ENCODE assay signal across 8 cellular contexts in the genomic region with DNA sequence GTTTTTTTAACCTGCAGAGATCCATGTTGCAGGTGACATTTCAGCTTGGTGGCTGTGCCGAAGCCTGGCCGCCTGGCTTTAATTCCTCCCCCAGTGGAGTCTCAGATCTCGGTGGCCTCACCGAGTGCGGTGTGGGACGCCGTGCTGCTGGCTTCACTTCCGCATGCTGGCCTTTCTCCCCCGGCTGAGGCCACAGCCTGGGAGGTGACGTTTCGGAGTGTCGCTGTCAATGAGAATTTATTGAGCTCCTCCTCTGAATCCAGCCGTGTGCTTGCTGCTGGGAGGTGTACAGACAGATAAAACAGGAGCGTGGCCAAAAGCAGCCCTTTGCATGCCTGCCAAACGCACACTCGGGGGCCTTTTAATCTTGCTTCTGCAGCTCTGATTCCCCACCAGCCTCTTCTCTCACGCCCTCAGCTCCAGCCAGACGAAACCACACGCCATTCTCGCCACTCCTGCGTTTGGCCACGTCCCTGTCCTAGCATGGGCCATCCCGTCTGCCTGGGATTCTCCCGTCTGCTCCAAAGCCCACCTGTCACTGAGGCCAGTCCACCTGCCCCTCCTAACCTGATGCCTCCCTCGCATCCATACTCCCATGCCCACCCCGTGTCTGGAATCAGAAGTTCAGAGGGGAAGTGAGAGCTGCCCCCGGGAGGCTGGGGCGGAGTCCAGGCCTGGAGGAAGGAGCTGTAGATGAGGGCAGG. TPM values are rescaled to one million over a fixed set of nuclear protein-coding genes. Genes with fewer than 3 reads are reported as not detected.
DNase-seq lines count a peak whose midpoint lies in the region; ATAC-seq and TF ChIP-seq lines count a peak whose summit lies in the region.

No MANE protein-coding gene starts in this region.

- H3K27me3 Mint-ChIP-seq in CD4-positive, alpha-beta T cell, result peaks cover 23% of the 10 kb centered on the region

- no peaks in the 10 kb centered on the region for H3K36me3 Mint-ChIP-seq in CD4-positive, alpha-beta T cell (ENCODE audit: low read depth)

- no peak for TF ChIP-seq CTCF in CD4-positive, alpha-beta T cell (IDR thresholded peaks at IDR 0.05)

- peaks cover 7% of the 10 kb centered on the region for H3K27me3 ChIP-seq in CD4-positive, alpha-beta T cell (ENCODE audit: control insufficient read depth, insufficient read depth, low read length)

- CTCF ChIA-PET in CD4-positive, alpha-beta T cell (lab: Charles Lee), result interaction anchor here (0.6 to 3.6 kb wide), 20 partner anchors 11 to 371 kb away, joined by 3 to 38 read pairs (median 4); no protein-coding TSS in a partner anchor

- no peak for ATAC-seq in CD4-positive, alpha-beta T cell (ENCODE audit: poor library complexity)
- peak; percentile 18 for ATAC-seq in GM21717 (IDR thresholded peaks at IDR 0.05; ENCODE audit: unreplicated experiment)
- peak; percentile 6 for ATAC-seq in Right ventricle myocardium superior (ENCODE audit: poor library complexity)
- no peak for ATAC-seq in HG02588 (IDR thresholded peaks at IDR 0.05; ENCODE audit: unreplicated experiment)

- DNase-seq in CD4-positive, alpha-beta T cell, result no peak
- DNase-seq in RPMI8226, result peak; percentile 82
- DNase-seq in Right ventricle myocardium superior, result peak; percentile 82
- DNase-seq in stimulated activated CD8-positive, alpha-beta memory T cell treated with anti-CD3 and anti-CD28 coated beads, Interleukin-4, amount 100 ng/mL, for 48 hours, result peak; percentile 53
- no peak for DNase-seq in foreskin melanocyte
- DNase-seq in iPS-NIHi7 (ENCODE audit: extremely low spot score), result no peak

- H3K9me3 ChIP-seq in CD4-positive, alpha-beta T cell (ENCODE audit: control insufficient read depth, low read length), result no peaks in the 10 kb centered on the region

- POLR2A ChIA-PET in CD4-positive, alpha-beta T cell (lab: Charles Lee), result interaction anchor here (0.6 to 2.8 kb wide), 9 partner anchors 11 to 512 kb away, joined by 3 to 14 read pairs (median 5); no protein-coding TSS in a partner anchor

- no peak overlapping the region for H3K27ac Mint-ChIP-seq in CD4-positive, alpha-beta T cell

- peaks cover 27% of the 10 kb centered on the region for H3K4me1 Mint-ChIP-seq in CD4-positive, alpha-beta T cell (ENCODE audit: low read depth)

- peak overlapping the region; percentile 84 for H3K4me3 Mint-ChIP-seq in CD4-positive, alpha-beta T cell

- no peak overlapping the region for H3K27ac ChIP-seq in CD4-positive, alpha-beta T cell (ENCODE audit: low read depth, low read length)

- no peaks in the 10 kb centered on the region for H3K9me3 Mint-ChIP-seq in CD4-positive, alpha-beta T cell

- intact Hi-C loops in CD4-positive, alpha-beta T cell (cut with DNase I, micrococcal nuclease), result loop anchor here in 1 of 2 experiments (10.0 kb wide), 1 partner anchor 342 kb away; no protein-coding TSS in a partner anchor
- intact Hi-C loops in Right ventricle myocardium superior (cut with DNase I), result no loop called here

RNA-seq across cellular contexts. Expression of a gene that starts 3.6 kb away (rescaled TPM):
- 10 to 100 TPM; 11.7 to 13.7 TPM for total RNA-seq in CD4-positive, alpha-beta T cell
- 30.3 TPM for total RNA-seq in Right ventricle myocardium superior

Comparison
In these comparisons a context has a peak if more than half of its experiments do, and no peak if none do; other contexts are left out.
1. ATAC-seq: peak in GM21717 (single experiment) and Right ventricle myocardium superior (single experiment); none in CD4-positive, alpha-beta T cell (single experiment) and HG02588 (single experiment).
2. DNase-seq: peak in RPMI8226 (single experiment), Right ventricle myocardium superior (single experiment) and stimulated activated CD8-positive, alpha-beta memory T cell treated with anti-CD3 and anti-CD28 coated beads, Interleukin-4, amount 100 ng/mL, for 48 hours (single experiment); none in CD4-positive, alpha-beta T cell (0 of 10), foreskin melanocyte (single experiment) and iPS-NIHi7 (single experiment).